In genomic region chr22:49561338-49561737, GRCh38 we compare ENCODE assay signal across 23 cellular contexts.
"Had no signal": no experiment of that assay in that cellular context is flagged by ENCODE, and none has a peak within 500 bp of the region (broad histone marks: within the 10 kb centered on the region; RNA-seq: fewer than 3 reads in every experiment).

No MANE protein-coding gene starts in this region.

- H3K4me3 Mint-ChIP-seq: immature natural killer cell; memory B cell; naive thymus-derived CD8-positive, alpha-beta T cell; nephron; neural crest cell; stimulated activated memory B cell treated with anti-CD40 and anti-IgM and Interleukin-4, amounts not matched to agents 10 μg/mL and 1 μg/mL and 100 μg/mL, for 72 hours; stimulated activated naive CD8-positive, alpha-beta T cell treated with anti-CD3 and anti-CD28 coated beads, Interleukin-15, amount 100 ng/mL, for 72 hours had no signal

- H3K27ac Mint-ChIP-seq: immature natural killer cell; memory B cell; nephron; stimulated activated memory B cell treated with anti-CD40 and anti-IgM and Interleukin-4, amounts not matched to agents 10 μg/mL and 1 μg/mL and 100 μg/mL, for 72 hours; stimulated activated naive CD8-positive, alpha-beta T cell treated with anti-CD3 and anti-CD28 coated beads, Interleukin-15, amount 100 ng/mL, for 72 hours had no signal

- ATAC-seq: left ventricle myocardium superior; naive thymus-derived CD8-positive, alpha-beta T cell; right cardiac atrium; sciatic nerve; stimulated activated memory B cell treated with anti-CD40 and anti-IgM and Interleukin-4, amounts not matched to agents 10 μg/mL and 1 μg/mL and 100 μg/mL, for 72 hours; stimulated activated naive CD8-positive, alpha-beta T cell treated with anti-CD3 and anti-CD28 coated beads, Interleukin-15, amount 100 ng/mL, for 72 hours; upper lobe of right lung had no signal

- H3K4me1 Mint-ChIP-seq: nephron; stimulated activated memory B cell treated with anti-CD40 and anti-IgM and Interleukin-4, amounts not matched to agents 10 μg/mL and 1 μg/mL and 100 μg/mL, for 72 hours; stimulated activated naive CD8-positive, alpha-beta T cell treated with anti-CD3 and anti-CD28 coated beads, Interleukin-15, amount 100 ng/mL, for 72 hours had no signal

- DNase-seq: hippocampal formation; immature natural killer cell; left ventricle myocardium superior; nucleus accumbens; ovary; retina; spleen; stimulated activated CD4-positive, alpha-beta T cell treated with anti-CD3 and anti-CD28 coated beads, Interleukin-4, amount 100 ng/mL, for 4 hours; stimulated activated CD8-positive, alpha-beta memory T cell treated with anti-CD3 and anti-CD28 coated beads, Interleukin-4, amount 100 ng/mL, for 48 hours; stimulated activated naive CD4-positive, alpha-beta T cell treated with Interleukin-2 at 50 U/mL for 16 hours; stimulated activated naive CD8-positive, alpha-beta T cell treated with anti-CD3 and anti-CD28 coated beads, Interleukin-15, amount 100 ng/mL, for 72 hours; testis; thyroid gland; transverse colon; upper lobe of right lung; uterus had no signal

- H3K27me3 Mint-ChIP-seq: memory B cell; naive thymus-derived CD8-positive, alpha-beta T cell; stimulated activated memory B cell treated with anti-CD40 and anti-IgM and Interleukin-4, amounts not matched to agents 10 μg/mL and 1 μg/mL and 100 μg/mL, for 72 hours; stimulated activated naive CD8-positive, alpha-beta T cell treated with anti-CD3 and anti-CD28 coated beads, Interleukin-15, amount 100 ng/mL, for 72 hours had no signal
